Comparison of ENCODE assay signal across 18 cellular contexts in the genomic region with DNA sequence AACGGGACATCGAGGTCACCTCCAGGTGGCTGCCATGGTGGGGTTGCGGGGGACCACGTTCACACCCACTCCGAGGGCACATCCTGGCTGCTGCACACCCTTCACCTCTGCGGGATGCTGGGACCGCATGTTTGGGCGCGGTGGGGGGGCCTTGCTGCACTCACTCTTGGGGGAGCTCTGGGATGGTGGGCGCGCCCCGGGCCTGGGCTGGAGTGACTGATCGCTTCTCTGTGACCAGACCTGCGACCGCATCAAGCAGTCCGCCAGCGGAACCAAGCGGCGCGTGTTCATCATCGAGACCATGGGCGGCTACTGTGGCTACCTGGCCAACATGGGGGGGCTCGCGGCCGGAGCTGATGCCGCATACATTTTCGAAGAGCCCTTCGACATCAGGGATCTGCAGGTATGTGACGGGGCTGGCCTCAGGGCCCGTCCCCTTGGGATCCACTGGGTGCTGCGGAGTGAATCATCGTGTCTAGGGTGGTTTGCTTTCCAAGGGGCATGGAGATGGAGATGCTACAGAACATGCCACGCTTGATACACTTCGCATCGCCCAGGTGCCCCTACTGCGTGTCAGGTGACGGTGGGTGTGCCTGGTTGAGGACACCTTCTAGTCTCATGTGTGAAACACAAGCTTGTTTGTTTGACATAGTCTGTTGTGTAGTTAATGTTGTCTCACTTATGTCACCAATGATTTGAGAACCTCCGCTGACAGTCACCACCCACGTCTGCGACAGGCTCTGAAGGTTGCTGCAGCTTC.
"Had no signal": no experiment of that assay in that cellular context is flagged by ENCODE, and none has a peak within 500 bp of the region (broad histone marks: within the 10 kb centered on the region; RNA-seq: fewer than 3 reads in every experiment).

No MANE protein-coding gene starts in this region.

- H3K27ac ChIP-seq: adrenal gland, neutrophil, spleen, thyroid gland, uterus had no signal

- DNase-seq: activated B cell treated with CpG ODN at 0.5 μM for 24 hours; activated CD4-positive, alpha-beta memory T cell treated with anti-CD3 and anti-CD28 coated beads, Interleukin-2, amount 10 ng/mL, durations not matched to agents 7 days and 5 days; activated CD4-positive, alpha-beta T cell treated with anti-CD3 and anti-CD28 coated beads for 4 hours; activated effector memory CD4-positive, alpha-beta T cell treated with anti-CD3 and anti-CD28 coated beads, Interleukin-2, amount 50 U/mL, for 16 hours; activated naive CD4-positive, alpha-beta T cell treated with anti-CD3 and anti-CD28 coated beads, Interleukin-2, amount 50 U/mL, for 16 hours; activated T-cell treated with anti-CD3 and anti-CD28 coated beads, Interleukin-2, amount 50 U/mL, for 4 hours; adrenal gland; effector CD8-positive, alpha-beta T cell; naive thymus-derived CD8-positive, alpha-beta T cell; spleen; stimulated activated CD4-positive, alpha-beta T cell treated with anti-CD3 and anti-CD28 coated beads, Interleukin-4, amount 100 ng/mL, for 4 hours; stimulated activated naive CD4-positive, alpha-beta T cell treated with Interleukin-2 at 50 U/mL for 16 hours; T-cell; thyroid gland; uterus had no signal

- H3K9me3 Mint-ChIP-seq: activated CD4-positive, alpha-beta memory T cell treated with anti-CD3 and anti-CD28 coated beads, Interleukin-2, amount 10 ng/mL, durations not matched to agents 7 days and 5 days; activated T-cell treated with anti-CD3 and anti-CD28 coated beads, Interleukin-2, amount 50 U/mL, for 4 hours; dendritic cell treated with granulocyte-macrophage colony-stimulating factor and Interleukin-4, amounts not matched to agents 40 ng/mL and 50 ng/mL, for 4 days; memory B cell had no signal

- H3K4me3 Mint-ChIP-seq: activated B cell treated with CpG ODN at 0.5 μM for 24 hours; activated CD4-positive, alpha-beta memory T cell treated with anti-CD3 and anti-CD28 coated beads, Interleukin-2, amount 10 ng/mL, durations not matched to agents 7 days and 5 days; activated T-cell treated with anti-CD3 and anti-CD28 coated beads, Interleukin-2, amount 50 U/mL, for 4 hours; dendritic cell treated with granulocyte-macrophage colony-stimulating factor and Interleukin-4, amounts not matched to agents 40 ng/mL and 50 ng/mL, for 4 days; memory B cell; naive thymus-derived CD8-positive, alpha-beta T cell; T-cell had no signal

- H3K9me3 ChIP-seq: adrenal gland, neutrophil, thyroid gland, uterus had no signal

- H3K27ac Mint-ChIP-seq: activated B cell treated with CpG ODN at 0.5 μM for 24 hours; activated CD4-positive, alpha-beta memory T cell treated with anti-CD3 and anti-CD28 coated beads, Interleukin-2, amount 10 ng/mL, durations not matched to agents 7 days and 5 days; dendritic cell treated with granulocyte-macrophage colony-stimulating factor and Interleukin-4, amounts not matched to agents 40 ng/mL and 50 ng/mL, for 4 days; memory B cell; naive thymus-derived CD8-positive, alpha-beta T cell; T-cell had no signal

- H3K4me3 ChIP-seq: adrenal gland, spleen, thyroid gland, uterus had no signal

- H3K27me3 Mint-ChIP-seq: activated B cell treated with CpG ODN at 0.5 μM for 24 hours; activated CD4-positive, alpha-beta memory T cell treated with anti-CD3 and anti-CD28 coated beads, Interleukin-2, amount 10 ng/mL, durations not matched to agents 7 days and 5 days; dendritic cell treated with granulocyte-macrophage colony-stimulating factor and Interleukin-4, amounts not matched to agents 40 ng/mL and 50 ng/mL, for 4 days; memory B cell; naive thymus-derived CD8-positive, alpha-beta T cell; T-cell had no signal

- H3K36me3 ChIP-seq: uterus had no signal

- ATAC-seq: activated T-cell treated with anti-CD3 and anti-CD28 coated beads, Interleukin-2, amount 50 U/mL, for 4 hours; naive thymus-derived CD8-positive, alpha-beta T cell; T-cell had no signal

- H3K4me1 ChIP-seq: spleen, thyroid gland had no signal

- H3K27me3 ChIP-seq: adrenal gland, neutrophil, spleen, thyroid gland, uterus had no signal

- H3K4me1 Mint-ChIP-seq: activated B cell treated with CpG ODN at 0.5 μM for 24 hours, memory B cell, T-cell had no signal
